35 cellular contexts compared by ENCODE assay signal in the genomic region with DNA sequence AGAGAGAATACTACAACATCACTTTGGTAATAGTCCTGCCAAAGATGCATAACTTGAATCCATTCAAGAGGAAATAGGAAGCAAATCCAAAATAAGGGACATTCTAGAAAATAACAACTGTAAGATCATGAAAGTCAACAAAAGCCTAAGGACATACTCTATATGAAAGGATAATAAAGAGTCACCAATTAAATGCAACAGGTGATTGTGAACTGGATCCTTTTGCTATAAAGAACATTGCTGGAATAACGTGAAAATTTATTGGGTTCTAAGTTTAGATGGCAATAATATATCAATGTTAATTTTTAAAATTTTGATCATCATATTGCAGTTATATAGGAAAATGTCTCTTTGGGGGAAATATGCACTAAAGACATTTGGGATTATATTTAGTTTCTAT. TPM values are rescaled to one million over a fixed set of nuclear protein-coding genes. Genes with fewer than 3 reads are reported as not detected.
"Had no signal": no experiment of that assay in that cellular context is flagged by ENCODE, and none has a peak within 500 bp of the region (broad histone marks: within the 10 kb centered on the region; RNA-seq: fewer than 3 reads in every experiment).

No MANE protein-coding gene starts in this region.

- DNase-seq: activated B cell treated with CpG ODN at 0.5 μM for 24 hours; activated CD4-positive, alpha-beta memory T cell treated with anti-CD3 and anti-CD28 coated beads for 36 hours; activated CD4-positive, alpha-beta T cell treated with anti-CD3 and anti-CD28 coated beads for 4 hours; activated CD4-positive, alpha-beta T cell treated with anti-CD3 and anti-CD28 coated beads, Interleukin-2, amount 10 ng/mL, durations not matched to agents 24 days and 14 days; activated CD4-positive, alpha-beta T cell treated with anti-CD3 and anti-CD28 coated beads, Interleukin-2, amount 50 U/mL, for 1 hour; activated CD4-positive, alpha-beta T cell treated with anti-CD3 and anti-CD28 coated beads, Interleukin-2, amount 50 U/mL, for 4 hours; activated CD4-positive, CD25-positive, alpha-beta regulatory T cell treated with anti-CD3 and anti-CD28 coated beads, Interleukin-2, amount 50 U/mL, for 72 hours; activated CD8-positive, alpha-beta memory T cell treated with anti-CD3 and anti-CD28 coated beads, Interleukin-2, amount 50 U/mL, for 4 hours; activated CD8-positive, alpha-beta T cell treated with anti-CD3 and anti-CD28 coated beads for 36 hours; activated effector memory CD4-positive, alpha-beta T cell treated with anti-CD3 and anti-CD28 coated beads, Interleukin-2, amount 50 U/mL, for 16 hours; activated gamma-delta T cell treated with Interleukin-2 at 50 U/mL for 16 hours; activated naive CD4-positive, alpha-beta T cell; activated naive CD4-positive, alpha-beta T cell treated with anti-CD3 and anti-CD28 coated beads for 36 hours; activated naive CD4-positive, alpha-beta T cell treated with anti-CD3 and anti-CD28 coated beads, Interleukin-2, amount 50 U/mL, for 16 hours; activated naive CD8-positive, alpha-beta T cell treated with anti-CD3 and anti-CD28 coated beads for 36 hours; activated T-cell treated with anti-CD3 and anti-CD28 coated beads for 4 hours; activated T-cell treated with anti-CD3 and anti-CD28 coated beads, Interleukin-2, amount 50 U/mL, for 1 hour; activated T-cell treated with anti-CD3 and anti-CD28 coated beads, Interleukin-2, amount 50 U/mL, for 4 hours; activated T-cell treated with anti-CD3 and anti-CD28 coated beads, Interleukin-2, amount 50 U/mL, for 72 hours; adrenal gland; amniotic stem cell; aorta; body of pancreas; brain microvascular endothelial cell; central memory CD4-positive, alpha-beta T cell; T-helper 1 cell; T-helper 2 cell; T-helper 9 cell had no signal

- H3K9me3 ChIP-seq: adrenal gland, body of pancreas, breast epithelium had no signal

- H3K4me1 ChIP-seq: adrenal gland, body of pancreas, breast epithelium had no signal

- H3K36me3 ChIP-seq: adrenal gland, brain microvascular endothelial cell, breast epithelium had no signal

- H3K4me3 ChIP-seq: adrenal gland, body of pancreas, breast epithelium had no signal

- ATAC-seq: activated CD8-positive, alpha-beta T cell treated with anti-CD3 and anti-CD28 coated beads for 36 hours; activated naive CD4-positive, alpha-beta T cell treated with anti-CD3 and anti-CD28 coated beads, Interleukin-2, amount 50 U/mL, for 72 hours; activated T-cell treated with anti-CD3 and anti-CD28 coated beads, Interleukin-2, amount 50 U/mL, for 4 hours; activated T-cell treated with anti-CD3 and anti-CD28 coated beads, Interleukin-2, amount 50 U/mL, for 72 hours; activated T-helper 17 cell treated with anti-CD3 and anti-CD28 coated beads, Interleukin-2, amount 50 U/mL, for 72 hours; body of pancreas had no signal

- H3K27me3 ChIP-seq: body of pancreas, brain microvascular endothelial cell had no signal

- H3K27ac ChIP-seq: adrenal gland, body of pancreas, brain microvascular endothelial cell, breast epithelium, VCaP had no signal

- FAIRE-seq: TTC549 had no signal

RNA-seq across cellular contexts. Expression of gene TCEAL5, which starts 41.7 kb away (rescaled TPM):
- total RNA-seq: activated B cell treated with CpG ODN at 0.5 μM for 24 hours; activated CD4-positive, alpha-beta memory T cell treated with anti-CD3 and anti-CD28 coated beads for 36 hours; activated CD4-positive, alpha-beta T cell treated with anti-CD3 and anti-CD28 coated beads, Interleukin-2, amount 10 ng/mL, durations not matched to agents 24 days and 14 days; activated CD8-positive, alpha-beta memory T cell treated with anti-CD3 and anti-CD28 coated beads for 36 hours; activated CD8-positive, alpha-beta T cell treated with anti-CD3 and anti-CD28 coated beads for 36 hours; activated naive CD4-positive, alpha-beta T cell treated with anti-CD3 and anti-CD28 coated beads, Interleukin-2, amount 50 U/mL, for 72 hours; activated naive CD8-positive, alpha-beta T cell treated with anti-CD3 and anti-CD28 coated beads for 36 hours; activated T-cell treated with anti-CD3 and anti-CD28 coated beads, Interleukin-2, amount 50 U/mL, for 4 hours; activated T-cell treated with anti-CD3 and anti-CD28 coated beads, Interleukin-2, amount 50 U/mL, for 72 hours; activated T-helper 1 cell treated with anti-CD3 and anti-CD28 coated beads, Interleukin-12 subunit alpha, Interleukin-12 subunit beta, Interleukin-2, Interleukin-4 antibody, amounts not matched to agents 30 ng/mL and 10 ng/mL and 1 ng/mL, durations not matched to agents 14 hours and 24 hours and 36 hours; activated T-helper 17 cell treated with anti-CD3 and anti-CD28 coated beads, Interleukin-2, amount 50 U/mL, for 72 hours; body of pancreas had no signal
